ENCODE assay signal across 8 cellular contexts in genomic region chr19:57738770-57739169, GRCh38. TPM values are rescaled to one million over a fixed set of nuclear protein-coding genes. Genes with fewer than 3 reads are reported as not detected.
DNase-seq lines count a peak whose midpoint lies in the region; ATAC-seq, FAIRE-seq and TF ChIP-seq lines count a peak whose summit lies in the region.
"Not testable (repeated sequence)": the region's sequence is repeated elsewhere in the genome, so short reads cannot be mapped to it uniquely, and the experiment has no call there.
"Had no signal": no experiment of that assay in that cellular context is flagged by ENCODE, and none has a peak within 500 bp of the region (broad histone marks: within the 10 kb centered on the region; RNA-seq: fewer than 3 reads in every experiment).

No MANE protein-coding gene starts in this region.

- H3K4me2 ChIP-seq in H9 (ENCODE audit: insufficient read depth, insufficient read length, low read length); astrocyte (ENCODE audit: low read length); HepG2 (ENCODE audit: low read depth, low read length): not testable (repeated sequence)

- intact Hi-C loops in HepG2 (cut with micrococcal nuclease; ENCODE audit: unreplicated experiment), result not testable (repeated sequence)

- POLR2A ChIA-PET in HepG2 (lab: Yijun Ruan, JAX), result not testable (repeated sequence)

- not testable (repeated sequence) for H2AFZ ChIP-seq in H9 (ENCODE audit: low read length); astrocyte (ENCODE audit: low read depth, low read length); HepG2 (ENCODE audit: low read length)

- DNase-seq in H9; astrocyte (ENCODE audit: low read depth); cardiac muscle cell (ENCODE audit: low read depth in 1 of 2, low spot score in 1 of 2); HepG2 (ENCODE audit: low spot score); progenitor cell of endocrine pancreas (ENCODE audit: low spot score, unreplicated experiment); stimulated activated naive CD8-positive, alpha-beta T cell treated with anti-CD3 and anti-CD28 coated beads, Interleukin-15, amount 100 ng/mL, for 72 hours: not testable (repeated sequence)

- peak overlapping the region; percentile 12 to 19; a peak in 3 of 5 replicates for H3K4me3 Mint-ChIP-seq in H9
- H3K4me3 Mint-ChIP-seq in astrocyte (ENCODE audit: unreplicated experiment), result peak overlapping the region; percentile 43
- H3K4me3 Mint-ChIP-seq in progenitor cell of endocrine pancreas (ENCODE audit: low read depth), result peak overlapping the region; percentile 29
- H3K4me3 Mint-ChIP-seq in stimulated activated naive CD8-positive, alpha-beta T cell treated with anti-CD3 and anti-CD28 coated beads, Interleukin-15, amount 100 ng/mL, for 72 hours, result peak overlapping the region; percentile 30 to 36

- not testable (repeated sequence) for H3K36me3 ChIP-seq in astrocyte (ENCODE audit: insufficient read depth, low read length); cardiac muscle cell; HepG2 (replicated peaks in 1 of 2; ENCODE audit: control insufficient read depth in 1 of 2, insufficient read depth in 2 of 2, low read length in 2 of 2)

- not testable (repeated sequence) for TF ChIP-seq RAD21 in HepG2 (CRISPR knock-in tag; IDR thresholded peaks at IDR 0.05)

- not testable (repeated sequence) for H3K9me3 Mint-ChIP-seq in H9; astrocyte (ENCODE audit: unreplicated experiment); progenitor cell of endocrine pancreas (ENCODE audit: low read depth); stimulated activated naive CD8-positive, alpha-beta T cell treated with anti-CD3 and anti-CD28 coated beads, Interleukin-15, amount 100 ng/mL, for 72 hours

- not testable (repeated sequence) for H3K56ac ChIP-seq in H9 (ENCODE audit: insufficient read length, low read depth, low read length)

- TF ChIP-seq CTCF in H9 (conservative IDR thresholded peaks at IDR 0.05); astrocyte (IDR thresholded peaks at IDR 0.05; ENCODE audit: insufficient read depth, low read depth, low read length); cardiac muscle cell (IDR thresholded peaks at IDR 0.05; ENCODE audit: low read depth, low read length); HepG2 (CRISPR knock-in tag; IDR thresholded peaks at IDR 0.05); progenitor cell of endocrine pancreas (IDR thresholded peaks at IDR 0.05; ENCODE audit: unreplicated experiment): not testable (repeated sequence)

- CTCF ChIA-PET in HepG2 (lab: Yijun Ruan, JAX; ENCODE audit: low intra/inter-chr PET ratio, low total read pairs), result interaction anchor here (1.3 kb wide), 2 partner anchors 165 to 416 kb away, joined by 3 to 6 read pairs; no protein-coding TSS in a partner anchor

- H3K36me3 Mint-ChIP-seq in H9 (ENCODE audit: insufficient read depth in 1 of 3, low read depth in 3 of 3); astrocyte (ENCODE audit: low read depth, unreplicated experiment); progenitor cell of endocrine pancreas (ENCODE audit: insufficient read depth): not testable (repeated sequence)

- H4K5ac ChIP-seq in H9 (ENCODE audit: insufficient read length, low read depth, low read length), result not testable (repeated sequence)

- H2BK120ac ChIP-seq in H9 (ENCODE audit: low read depth, low read length, poor library complexity, severe bottlenecking), result not testable (repeated sequence)

- not testable (repeated sequence) for BruUV-seq in HepG2 (replicated peaks; lab: Mats Ljungman, UMichigan)

- not testable (repeated sequence) for H3K18ac ChIP-seq in H9 (ENCODE audit: insufficient read length, low read depth, low read length)

- H3K9me3 ChIP-seq in H9 (ENCODE audit: control insufficient read depth, low read depth, low read length); astrocyte (ENCODE audit: insufficient read depth, low read depth, low read length); cardiac muscle cell (ENCODE audit: low read depth); HepG2 (ENCODE audit: low read length): not testable (repeated sequence)

- H3K27me3 Mint-ChIP-seq in H9 (ENCODE audit: low read depth), result peaks cover 30% of the 10 kb centered on the region
- H3K27me3 Mint-ChIP-seq in astrocyte (ENCODE audit: low read depth, unreplicated experiment); progenitor cell of endocrine pancreas; stimulated activated naive CD8-positive, alpha-beta T cell treated with anti-CD3 and anti-CD28 coated beads, Interleukin-15, amount 100 ng/mL, for 72 hours: not testable (repeated sequence)

- H2BK20ac ChIP-seq in H9 (ENCODE audit: low read depth, low read length, poor library complexity, severe bottlenecking), result not testable (repeated sequence)

- H3K23ac ChIP-seq in H9 (ENCODE audit: insufficient read length, low read depth, low read length), result not testable (repeated sequence)

- not testable (repeated sequence) for H3K79me1 ChIP-seq in H9 (ENCODE audit: insufficient read depth, low read depth, low read length, poor library complexity, severe bottlenecking)

- in situ Hi-C loops in HepG2 (cut with HindIII; ENCODE audit: extremely low pct_ligation_motif_present, low pct_unique_long_range_greater_than_20kb), result not testable (repeated sequence)

- H4K91ac ChIP-seq in H9 (ENCODE audit: insufficient read length, low read depth, low read length), result not testable (repeated sequence)

- H2BK5ac ChIP-seq in H9 (ENCODE audit: insufficient read length, low read length), result not testable (repeated sequence)

- not testable (repeated sequence) for H4K8ac ChIP-seq in H9 (replicated peaks; ENCODE audit: insufficient read length, low read depth, low read length)

- not testable (repeated sequence) for H3K4me1 ChIP-seq in H9 (ENCODE audit: insufficient read depth, low read length); astrocyte (ENCODE audit: insufficient read depth, low read length); cardiac muscle cell (ENCODE audit: low read depth); HepG2 (ENCODE audit: insufficient read depth, low read length)

- not testable (repeated sequence) for H4K20me1 ChIP-seq in H9 (ENCODE audit: control insufficient read depth, insufficient read depth, insufficient read length); astrocyte (ENCODE audit: insufficient read depth, low read length); HepG2 (ENCODE audit: insufficient read depth, low read length)

- not testable (repeated sequence) for TF ChIP-seq EP300 in HepG2 (IDR thresholded peaks at IDR 0.05; ENCODE audit: low read depth in 2 of 2, low read length in 2 of 2); HepG2 (CRISPR knock-in tag; IDR thresholded peaks at IDR 0.05; ENCODE audit: borderline replicate concordance)

- H3K27ac Mint-ChIP-seq in H9; progenitor cell of endocrine pancreas; stimulated activated naive CD8-positive, alpha-beta T cell treated with anti-CD3 and anti-CD28 coated beads, Interleukin-15, amount 100 ng/mL, for 72 hours: not testable (repeated sequence)
- peak overlapping the region; percentile 4 for H3K27ac Mint-ChIP-seq in astrocyte (ENCODE audit: unreplicated experiment)

- H3K14ac ChIP-seq in H9 (ENCODE audit: insufficient read depth, low read length), result not testable (repeated sequence)

- H3K23me2 ChIP-seq in H9 (ENCODE audit: insufficient read length, low read depth, low read length, poor library complexity, severe bottlenecking), result not testable (repeated sequence)

- H3K4me1 Mint-ChIP-seq in H9; astrocyte (ENCODE audit: low read depth, unreplicated experiment); progenitor cell of endocrine pancreas (ENCODE audit: low read depth): not testable (repeated sequence)
- peaks cover 10% of the 10 kb centered on the region for H3K4me1 Mint-ChIP-seq in stimulated activated naive CD8-positive, alpha-beta T cell treated with anti-CD3 and anti-CD28 coated beads, Interleukin-15, amount 100 ng/mL, for 72 hours

- not testable (repeated sequence) for H2BK12ac ChIP-seq in H9 (ENCODE audit: insufficient read length, low read depth, low read length)

- H3K79me2 ChIP-seq in H9 (ENCODE audit: insufficient read depth, low read length); astrocyte (ENCODE audit: insufficient read depth, low read length); HepG2 (ENCODE audit: insufficient read depth, low read length): not testable (repeated sequence)

- H3K4ac ChIP-seq in H9 (ENCODE audit: low read depth, low read length), result not testable (repeated sequence)

- FAIRE-seq in astrocyte (lab: Jason Lieb, UNC); HepG2 (lab: Jason Lieb, UNC): not testable (repeated sequence)

- not testable (repeated sequence) for H3K9ac ChIP-seq in H9 (ENCODE audit: extremely low read depth, insufficient read length, low read length); astrocyte (ENCODE audit: low read length); HepG2 (ENCODE audit: insufficient read depth, low read depth, low read length)

- H3K27ac ChIP-seq in H9 (ENCODE audit: insufficient read length, low read depth, low read length); astrocyte (ENCODE audit: low read depth, low read length); HepG2 (ENCODE audit: extremely low read length, insufficient read depth, low read length): not testable (repeated sequence)
- peak overlapping the region; percentile 51 for H3K27ac ChIP-seq in cardiac muscle cell

- not testable (repeated sequence) for H3K4me3 ChIP-seq in astrocyte (ENCODE audit: insufficient read depth, low read depth, low read length); cardiac muscle cell; HepG2 (replicated peaks in 1 of 3; ENCODE audit: insufficient read depth in 1 of 3, low read depth in 2 of 3, low read length in 3 of 3)

- not testable (repeated sequence) for H2AK5ac ChIP-seq in H9 (ENCODE audit: insufficient read length, low read length)

- no CpG with 5 or more reads among the region's 7 CpGs for WGBS in H9 (ENCODE audit: extremely low coverage, insufficient read length, low lambda C conversion rate)
- 94% methylated on average over 7 of the region's 7 CpGs for WGBS in HepG2 (ENCODE audit: low lambda C conversion rate)

- not testable (repeated sequence) for H3T11ph ChIP-seq in H9 (ENCODE audit: low read length)

- ATAC-seq in HepG2; stimulated activated naive CD8-positive, alpha-beta T cell treated with anti-CD3 and anti-CD28 coated beads, Interleukin-15, amount 100 ng/mL, for 72 hours: not testable (repeated sequence)

- H3K27me3 ChIP-seq in H9 (ENCODE audit: insufficient read depth, low read length); astrocyte (ENCODE audit: insufficient read depth, low read length); cardiac muscle cell; HepG2 (ENCODE audit: control insufficient read depth in 1 of 2, insufficient read depth in 2 of 2, low read length in 2 of 2): not testable (repeated sequence)

- TF ChIP-seq POLR2A in HepG2 (IDR thresholded peaks at IDR 0.05; ENCODE audit: insufficient read depth in 1 of 2, low read depth in 2 of 2, low read length in 2 of 2), result not testable (repeated sequence)

- not testable (repeated sequence) for H2BK15ac ChIP-seq in H9 (ENCODE audit: low read depth, low read length)

RNA-seq across cellular contexts. Expression of gene ZNF776, which starts 7.8 kb away (rescaled TPM):
- total RNA-seq in H9 (2021) (19.7 and 22.8 TPM in 2 replicates), astrocyte (17.4 and 17.5 TPM in 2 replicates), cardiac muscle cell (16.9 and 20.0 TPM in 2 replicates), HepG2 (2016; rRNA removed; fragmentation: Illumina TruSeq; extraction: Trizol) (15.6 and 16.9 TPM in 2 replicates), progenitor cell of endocrine pancreas (32.8 and 35.3 TPM in 2 replicates)
- polyA plus RNA-seq in cardiac muscle cell (20.7 and 26.6 TPM in 2 replicates), HepG2 (2011; rRNA removed) (7.6 and 8.2 TPM in 2 replicates)
- 2.1 and 3.8 TPM in 2 replicates for total RNA-seq in HepG2 (2016; cell fraction: cytosol; rRNA removed; fragmentation: Illumina TruSeq; extraction: Trizol; ENCODE audit: low read depth)
- total RNA-seq in HepG2 (2016; cell fraction: insoluble cytoplasmic fraction; rRNA removed; fragmentation: Illumina TruSeq; extraction: Trizol), result 15.4 and 16.9 TPM in 2 replicates
- total RNA-seq in HepG2 (2016; cell fraction: membrane; rRNA removed; fragmentation: Illumina TruSeq; extraction: Trizol), result 8.5 and 12.6 TPM in 2 replicates
- total RNA-seq in HepG2 (2016; cell fraction: nucleus; rRNA removed; fragmentation: Illumina TruSeq; extraction: Trizol), result 16.0 and 22.2 TPM in 2 replicates
- 5.1 and 5.2 TPM in 2 replicates for polyA plus RNA-seq in HepG2 (2011; cell fraction: cytosol; rRNA removed)
- polyA plus RNA-seq in HepG2 (2011; cell fraction: nucleus; rRNA removed), result 17.2 and 19.6 TPM in 2 replicates
- polyA plus RNA-seq in HepG2 (2012), result 7.7 and 8.2 TPM in 2 replicates
- polyA plus RNA-seq in HepG2 (2016; cell fraction: cytosol; fragmentation: Illumina TruSeq; extraction: Trizol; ENCODE audit: low read depth), result 0.59 and 1.0 TPM in 2 replicates
- polyA plus RNA-seq in HepG2 (2016; cell fraction: insoluble cytoplasmic fraction; fragmentation: Illumina TruSeq; extraction: Trizol; ENCODE audit: low read depth), result 8.0 and 9.0 TPM in 2 replicates
- 2.3 and 2.5 TPM in 2 replicates for polyA plus RNA-seq in HepG2 (2016; cell fraction: membrane; fragmentation: Illumina TruSeq; extraction: Trizol; ENCODE audit: low read depth)
- polyA plus RNA-seq in HepG2 (2016; cell fraction: nucleus; fragmentation: Illumina TruSeq; extraction: Trizol; ENCODE audit: insufficient read depth, low read depth), result 15.1 and 16.1 TPM in 2 replicates
- 8.4 and 36.9 TPM in 2 replicates for polyA minus RNA-seq in HepG2 (2011; rRNA and poly(A)+ RNA removed; ENCODE audit: low replicate concordance)
- polyA minus RNA-seq in HepG2 (2011; cell fraction: cytosol; rRNA and poly(A)+ RNA removed), result 9.9 and 11.3 TPM in 2 replicates
- 55.4 and 71.0 TPM in 2 replicates for polyA minus RNA-seq in HepG2 (2011; cell fraction: nucleus; rRNA and poly(A)+ RNA removed)

RNA-seq across cellular contexts. Expression of gene ZNF671, which starts 11.3 kb away (rescaled TPM):
- total RNA-seq in H9 (2021) (9.0 and 9.3 TPM in 2 replicates), astrocyte (8.0 and 8.2 TPM in 2 replicates), cardiac muscle cell (14.4 and 24.2 TPM in 2 replicates), HepG2 (2016; rRNA removed; fragmentation: Illumina TruSeq; extraction: Trizol) (not detected in 2 replicates), progenitor cell of endocrine pancreas (11.7 and 15.4 TPM in 2 replicates)
- polyA plus RNA-seq in cardiac muscle cell (16.7 and 19.3 TPM in 2 replicates), HepG2 (2011; rRNA removed) (not detected in 2 replicates)
- not detected in 2 replicates for total RNA-seq in HepG2 (2016; cell fraction: cytosol; rRNA removed; fragmentation: Illumina TruSeq; extraction: Trizol; ENCODE audit: low read depth)
- total RNA-seq in HepG2 (2016; cell fraction: insoluble cytoplasmic fraction; rRNA removed; fragmentation: Illumina TruSeq; extraction: Trizol), result not detected in 2 replicates
- not detected in 2 replicates for total RNA-seq in HepG2 (2016; cell fraction: membrane; rRNA removed; fragmentation: Illumina TruSeq; extraction: Trizol)
- total RNA-seq in HepG2 (2016; cell fraction: nucleus; rRNA removed; fragmentation: Illumina TruSeq; extraction: Trizol), result not detected in 2 replicates
- polyA plus RNA-seq in HepG2 (2011; cell fraction: cytosol; rRNA removed), result 0.03 TPM in 1 of 2 replicates, not detected in the other
- polyA plus RNA-seq in HepG2 (2011; cell fraction: nucleus; rRNA removed), result not detected in 2 replicates
- 0.20 and 0.51 TPM in 2 replicates for polyA plus RNA-seq in HepG2 (2012)
- polyA plus RNA-seq in HepG2 (2016; cell fraction: cytosol; fragmentation: Illumina TruSeq; extraction: Trizol; ENCODE audit: low read depth), result not detected in 2 replicates
- polyA plus RNA-seq in HepG2 (2016; cell fraction: insoluble cytoplasmic fraction; fragmentation: Illumina TruSeq; extraction: Trizol; ENCODE audit: low read depth), result not detected in 2 replicates
- polyA plus RNA-seq in HepG2 (2016; cell fraction: membrane; fragmentation: Illumina TruSeq; extraction: Trizol; ENCODE audit: low read depth), result not detected in 2 replicates
- polyA plus RNA-seq in HepG2 (2016; cell fraction: nucleus; fragmentation: Illumina TruSeq; extraction: Trizol; ENCODE audit: insufficient read depth, low read depth), result not detected in 2 replicates
- not detected in 2 replicates for polyA minus RNA-seq in HepG2 (2011; rRNA and poly(A)+ RNA removed; ENCODE audit: low replicate concordance)
- not detected in 2 replicates for polyA minus RNA-seq in HepG2 (2011; cell fraction: cytosol; rRNA and poly(A)+ RNA removed)
- not detected in 2 replicates for polyA minus RNA-seq in HepG2 (2011; cell fraction: nucleus; rRNA and poly(A)+ RNA removed)
- total RNA-seq: Caco-2 had no signal

RNA-seq across cellular contexts. Expression of gene ZNF154, which starts 29.8 kb away (rescaled TPM):
- total RNA-seq in H9 (2021), result 17.6 and 18.7 TPM in 2 replicates
- total RNA-seq in astrocyte, result 12.7 and 13.1 TPM in 2 replicates
- 14.0 and 20.1 TPM in 2 replicates for total RNA-seq in cardiac muscle cell
- 11.1 and 16.3 TPM in 2 replicates for polyA plus RNA-seq in cardiac muscle cell
- not detected in 2 replicates for total RNA-seq in HepG2 (2016; rRNA removed; fragmentation: Illumina TruSeq; extraction: Trizol)
- not detected in 2 replicates for total RNA-seq in HepG2 (2016; cell fraction: cytosol; rRNA removed; fragmentation: Illumina TruSeq; extraction: Trizol; ENCODE audit: low read depth)
- not detected in 2 replicates for total RNA-seq in HepG2 (2016; cell fraction: insoluble cytoplasmic fraction; rRNA removed; fragmentation: Illumina TruSeq; extraction: Trizol)
- total RNA-seq in HepG2 (2016; cell fraction: membrane; rRNA removed; fragmentation: Illumina TruSeq; extraction: Trizol), result not detected in 2 replicates
- not detected in 2 replicates for total RNA-seq in HepG2 (2016; cell fraction: nucleus; rRNA removed; fragmentation: Illumina TruSeq; extraction: Trizol)
- polyA plus RNA-seq in HepG2 (2011; rRNA removed), result not detected in 2 replicates
- not detected in 2 replicates for polyA plus RNA-seq in HepG2 (2011; cell fraction: cytosol; rRNA removed)
- polyA plus RNA-seq in HepG2 (2011; cell fraction: nucleus; rRNA removed), result not detected in 2 replicates
- 0.16 and 0.32 TPM in 2 replicates for polyA plus RNA-seq in HepG2 (2012)
- not detected in 2 replicates for polyA plus RNA-seq in HepG2 (2016; cell fraction: cytosol; fragmentation: Illumina TruSeq; extraction: Trizol; ENCODE audit: low read depth)
- not detected in 2 replicates for polyA plus RNA-seq in HepG2 (2016; cell fraction: insoluble cytoplasmic fraction; fragmentation: Illumina TruSeq; extraction: Trizol; ENCODE audit: low read depth)
- polyA plus RNA-seq in HepG2 (2016; cell fraction: membrane; fragmentation: Illumina TruSeq; extraction: Trizol; ENCODE audit: low read depth), result not detected in 2 replicates
- not detected in 2 replicates for polyA plus RNA-seq in HepG2 (2016; cell fraction: nucleus; fragmentation: Illumina TruSeq; extraction: Trizol; ENCODE audit: insufficient read depth, low read depth)
- not detected in 2 replicates for polyA minus RNA-seq in HepG2 (2011; rRNA and poly(A)+ RNA removed; ENCODE audit: low replicate concordance)
- not detected in 2 replicates for polyA minus RNA-seq in HepG2 (2011; cell fraction: cytosol; rRNA and poly(A)+ RNA removed)
- not detected in 2 replicates for polyA minus RNA-seq in HepG2 (2011; cell fraction: nucleus; rRNA and poly(A)+ RNA removed)
- total RNA-seq in progenitor cell of endocrine pancreas, result 39.0 and 43.3 TPM in 2 replicates
- total RNA-seq: Caco-2, HT1080 had no signal

RNA-seq across cellular contexts. Expression of gene ZNF586, which starts 30.7 kb away (rescaled TPM):
- 14.8 and 17.6 TPM in 2 replicates for total RNA-seq in H9 (2021)
- total RNA-seq in astrocyte, result 8.8 and 11.5 TPM in 2 replicates
- total RNA-seq in cardiac muscle cell, result 15.0 and 17.1 TPM in 2 replicates
- polyA plus RNA-seq in cardiac muscle cell, result 8.4 and 10.0 TPM in 2 replicates
- 2.1 and 3.4 TPM in 2 replicates for total RNA-seq in HepG2 (2016; rRNA removed; fragmentation: Illumina TruSeq; extraction: Trizol)
- total RNA-seq in HepG2 (2016; cell fraction: cytosol; rRNA removed; fragmentation: Illumina TruSeq; extraction: Trizol; ENCODE audit: low read depth), result 8.8 and 9.5 TPM in 2 replicates
- 1.9 and 3.3 TPM in 2 replicates for total RNA-seq in HepG2 (2016; cell fraction: insoluble cytoplasmic fraction; rRNA removed; fragmentation: Illumina TruSeq; extraction: Trizol)
- 6.5 and 7.6 TPM in 2 replicates for total RNA-seq in HepG2 (2016; cell fraction: membrane; rRNA removed; fragmentation: Illumina TruSeq; extraction: Trizol)
- total RNA-seq in HepG2 (2016; cell fraction: nucleus; rRNA removed; fragmentation: Illumina TruSeq; extraction: Trizol), result 3.7 and 4.4 TPM in 2 replicates
- polyA plus RNA-seq in HepG2 (2011; rRNA removed), result 0.50 and 0.89 TPM in 2 replicates
- polyA plus RNA-seq in HepG2 (2011; cell fraction: cytosol; rRNA removed), result 0.28 and 0.31 TPM in 2 replicates
- 1.1 and 1.3 TPM in 2 replicates for polyA plus RNA-seq in HepG2 (2011; cell fraction: nucleus; rRNA removed)
- 0.69 and 1.8 TPM in 2 replicates for polyA plus RNA-seq in HepG2 (2012)
- polyA plus RNA-seq in HepG2 (2016; cell fraction: cytosol; fragmentation: Illumina TruSeq; extraction: Trizol; ENCODE audit: low read depth), result 0.43 and 0.46 TPM in 2 replicates
- polyA plus RNA-seq in HepG2 (2016; cell fraction: insoluble cytoplasmic fraction; fragmentation: Illumina TruSeq; extraction: Trizol; ENCODE audit: low read depth), result 1.3 TPM in 2 replicates
- polyA plus RNA-seq in HepG2 (2016; cell fraction: membrane; fragmentation: Illumina TruSeq; extraction: Trizol; ENCODE audit: low read depth), result 0.57 and 0.85 TPM in 2 replicates
- polyA plus RNA-seq in HepG2 (2016; cell fraction: nucleus; fragmentation: Illumina TruSeq; extraction: Trizol; ENCODE audit: insufficient read depth, low read depth), result 2.9 and 3.3 TPM in 2 replicates
- 1.6 and 6.4 TPM in 2 replicates for polyA minus RNA-seq in HepG2 (2011; rRNA and poly(A)+ RNA removed; ENCODE audit: low replicate concordance)
- polyA minus RNA-seq in HepG2 (2011; cell fraction: cytosol; rRNA and poly(A)+ RNA removed), result 0.89 and 1.1 TPM in 2 replicates
- polyA minus RNA-seq in HepG2 (2011; cell fraction: nucleus; rRNA and poly(A)+ RNA removed), result 7.1 and 8.7 TPM in 2 replicates
- total RNA-seq in progenitor cell of endocrine pancreas, result 33.1 and 33.2 TPM in 2 replicates

RNA-seq across cellular contexts. Expression of gene ZNF551, which starts 57.0 kb away (rescaled TPM):
- total RNA-seq in H9 (2021) (28.7 and 30.6 TPM in 2 replicates), astrocyte (6.1 and 6.5 TPM in 2 replicates), cardiac muscle cell (9.9 and 11.8 TPM in 2 replicates), HepG2 (2016; rRNA removed; fragmentation: Illumina TruSeq; extraction: Trizol) (14.2 and 23.1 TPM in 2 replicates), progenitor cell of endocrine pancreas (10.9 and 13.6 TPM in 2 replicates)
- polyA plus RNA-seq in cardiac muscle cell (4.0 and 4.4 TPM in 2 replicates), HepG2 (2011; rRNA removed) (3.3 and 4.8 TPM in 2 replicates)
- total RNA-seq in HepG2 (2016; cell fraction: cytosol; rRNA removed; fragmentation: Illumina TruSeq; extraction: Trizol; ENCODE audit: low read depth), result 1.0 and 2.3 TPM in 2 replicates
- 14.6 and 18.8 TPM in 2 replicates for total RNA-seq in HepG2 (2016; cell fraction: insoluble cytoplasmic fraction; rRNA removed; fragmentation: Illumina TruSeq; extraction: Trizol)
- total RNA-seq in HepG2 (2016; cell fraction: membrane; rRNA removed; fragmentation: Illumina TruSeq; extraction: Trizol), result 4.9 and 5.6 TPM in 2 replicates
- 11.5 and 15.6 TPM in 2 replicates for total RNA-seq in HepG2 (2016; cell fraction: nucleus; rRNA removed; fragmentation: Illumina TruSeq; extraction: Trizol)
- 3.3 and 3.9 TPM in 2 replicates for polyA plus RNA-seq in HepG2 (2011; cell fraction: cytosol; rRNA removed)
- 3.3 and 4.2 TPM in 2 replicates for polyA plus RNA-seq in HepG2 (2011; cell fraction: nucleus; rRNA removed)
- polyA plus RNA-seq in HepG2 (2012), result 2.1 and 3.5 TPM in 2 replicates
- polyA plus RNA-seq in HepG2 (2016; cell fraction: cytosol; fragmentation: Illumina TruSeq; extraction: Trizol; ENCODE audit: low read depth), result 0.28 and 0.73 TPM in 2 replicates
- polyA plus RNA-seq in HepG2 (2016; cell fraction: insoluble cytoplasmic fraction; fragmentation: Illumina TruSeq; extraction: Trizol; ENCODE audit: low read depth), result 6.6 and 8.7 TPM in 2 replicates
- polyA plus RNA-seq in HepG2 (2016; cell fraction: membrane; fragmentation: Illumina TruSeq; extraction: Trizol; ENCODE audit: low read depth), result 1.3 and 1.6 TPM in 2 replicates
- 6.6 and 8.6 TPM in 2 replicates for polyA plus RNA-seq in HepG2 (2016; cell fraction: nucleus; fragmentation: Illumina TruSeq; extraction: Trizol; ENCODE audit: insufficient read depth, low read depth)
- 5.4 TPM in 1 of 2 replicates, not detected in the other for polyA minus RNA-seq in HepG2 (2011; rRNA and poly(A)+ RNA removed; ENCODE audit: low replicate concordance)
- 4.6 and 6.8 TPM in 2 replicates for polyA minus RNA-seq in HepG2 (2011; cell fraction: cytosol; rRNA and poly(A)+ RNA removed)
- 15.3 and 18.8 TPM in 2 replicates for polyA minus RNA-seq in HepG2 (2011; cell fraction: nucleus; rRNA and poly(A)+ RNA removed)

Comparison
In these comparisons a context has a peak if more than half of its experiments do, and no peak if none do; other contexts are left out.
1. RNA of gene ZNF154, which starts 29.8 kb away (total RNA-seq): 39.0 to 43.3 TPM in progenitor cell of endocrine pancreas, 14.0 to 20.1 TPM in cardiac muscle cell, 17.6 to 18.7 TPM in H9 and 12.7 to 13.1 TPM in astrocyte; not detected in HepG2; every median in the first group is over 10 times any median in the second.
2. Peak in every context shown above with its lines, with median percentiles within 50 percentile points of each other: H3K4me3 Mint-ChIP-seq.